ENCODE assay signal across 2 cellular contexts in genomic region chr6:132282696-132283095, GRCh38.
TF ChIP-seq lines count a peak whose summit lies in the region.

No MANE protein-coding gene starts in this region.

TF ChIP-seq in SK-N-SH, 30 proteins besides CTCF, POLR2A, EP300 and RAD21 (continued from another document):
- TF ChIP-seq, protein P1, sequence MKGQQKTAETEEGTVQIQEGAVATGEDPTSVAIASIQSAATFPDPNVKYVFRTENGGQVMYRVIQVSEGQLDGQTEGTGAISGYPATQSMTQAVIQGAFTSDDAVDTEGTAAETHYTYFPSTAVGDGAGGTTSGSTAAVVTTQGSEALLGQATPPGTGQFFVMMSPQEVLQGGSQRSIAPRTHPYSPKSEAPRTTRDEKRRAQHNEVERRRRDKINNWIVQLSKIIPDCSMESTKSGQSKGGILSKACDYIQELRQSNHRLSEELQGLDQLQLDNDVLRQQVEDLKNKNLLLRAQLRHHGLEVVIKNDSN (IDR thresholded peaks at IDR 0.05; ENCODE audit: borderline replicate concordance, low read depth) = no peak
- no peak for TF ChIP-seq CHD2 (IDR thresholded peaks at IDR 0.05; ENCODE audit: low read length, partially characterized antibody)
- no peak for TF ChIP-seq RXRA (IDR thresholded peaks at IDR 0.05; ENCODE audit: borderline replicate concordance, low read depth)
- no peak for TF ChIP-seq YY1 (IDR thresholded peaks at IDR 0.05; ENCODE audit: low read depth)
- no peak for TF ChIP-seq MEF2A (IDR thresholded peaks at IDR 0.05; ENCODE audit: borderline replicate concordance, low read depth)
- no peak for TF ChIP-seq ELF1 (IDR thresholded peaks at IDR 0.05)
- TF ChIP-seq FOSL2 (IDR thresholded peaks at IDR 0.05; ENCODE audit: borderline replicate concordance, low read depth) = no peak
- TF ChIP-seq REST (IDR thresholded peaks at IDR 0.05; ENCODE audit: low read depth, low read length) = no peak
- TF ChIP-seq NRF1 (IDR thresholded peaks at IDR 0.05; ENCODE audit: low read depth, low read length) = no peak

TF ChIP-seq in SK-N-SH treated with all-trans-retinoic acid at 6 μM for 48 hours, 23 proteins besides CTCF, POLR2A, EP300 and RAD21 (continued from another document):
- TF ChIP-seq, protein P2, sequence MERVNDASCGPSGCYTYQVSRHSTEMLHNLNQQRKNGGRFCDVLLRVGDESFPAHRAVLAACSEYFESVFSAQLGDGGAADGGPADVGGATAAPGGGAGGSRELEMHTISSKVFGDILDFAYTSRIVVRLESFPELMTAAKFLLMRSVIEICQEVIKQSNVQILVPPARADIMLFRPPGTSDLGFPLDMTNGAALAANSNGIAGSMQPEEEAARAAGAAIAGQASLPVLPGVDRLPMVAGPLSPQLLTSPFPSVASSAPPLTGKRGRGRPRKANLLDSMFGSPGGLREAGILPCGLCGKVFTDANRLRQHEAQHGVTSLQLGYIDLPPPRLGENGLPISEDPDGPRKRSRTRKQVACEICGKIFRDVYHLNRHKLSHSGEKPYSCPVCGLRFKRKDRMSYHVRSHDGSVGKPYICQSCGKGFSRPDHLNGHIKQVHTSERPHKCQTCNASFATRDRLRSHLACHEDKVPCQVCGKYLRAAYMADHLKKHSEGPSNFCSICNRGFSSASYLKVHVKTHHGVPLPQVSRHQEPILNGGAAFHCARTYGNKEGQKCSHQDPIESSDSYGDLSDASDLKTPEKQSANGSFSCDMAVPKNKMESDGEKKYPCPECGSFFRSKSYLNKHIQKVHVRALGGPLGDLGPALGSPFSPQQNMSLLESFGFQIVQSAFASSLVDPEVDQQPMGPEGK (CRISPR knock-in tag; IDR thresholded peaks at IDR 0.05; ENCODE audit: borderline replicate concordance) = no peak
- TF ChIP-seq TSHZ2 (CRISPR knock-in tag; IDR thresholded peaks at IDR 0.05) (no peak), PPARA (CRISPR knock-in tag; IDR thresholded peaks at IDR 0.05; ENCODE audit: borderline replicate concordance) (no peak), ESRRG (CRISPR knock-in tag; IDR thresholded peaks at IDR 0.05) (no peak), TOX (CRISPR knock-in tag; IDR thresholded peaks at IDR 0.05; ENCODE audit: borderline replicate concordance) (no peak)
